ENCODE assay signal across 8 cellular contexts in genomic region chr12:112937741-112938719, GRCh38. TPM values are rescaled to one million over a fixed set of nuclear protein-coding genes. Genes with fewer than 3 reads are reported as not detected.
DNase-seq lines count a peak whose midpoint lies in the region; ATAC-seq and TF ChIP-seq lines count a peak whose summit lies in the region.

TSS of gene OAS3 (plus strand) at chr12:112938474. CDS start at chr12:112938531, 57 bp downstream.

- no peak for TF ChIP-seq CTCF in RWPE1 (conservative IDR thresholded peaks at IDR 0.05; ENCODE audit: low read depth)
- TF ChIP-seq CTCF in gastroesophageal sphincter (IDR thresholded peaks at IDR 0.05) = peak in 1 of 4 experiments; percentile 28
- no peak for TF ChIP-seq CTCF in subcutaneous adipose tissue (IDR thresholded peaks at IDR 0.05; ENCODE audit: low read depth)

- peaks cover 0 to 8% of the 10 kb centered on the region in 2 donors for H3K36me3 ChIP-seq in gastroesophageal sphincter

- H3K4me3 ChIP-seq in GM08714 (ENCODE audit: low read length) (peak within 1 kb of the TSS; percentile 90), gastroesophageal sphincter (peak within 1 kb of the TSS; percentile 58 to 69)

- peaks cover 3 to 19% (median 9%) of the 10 kb centered on the region in 3 donors for H3K4me1 ChIP-seq in gastroesophageal sphincter

- ATAC-seq in HG03342 (IDR thresholded peaks at IDR 0.05; ENCODE audit: unreplicated experiment) = peak; percentile 57
- peak; percentile 93 for ATAC-seq in gastroesophageal sphincter

- POLR2A ChIA-PET in RWPE1 (lab: Yijun Ruan, JAX; ENCODE audit: low non-redundant PET) = interaction anchor here (1.3 kb wide), 1 partner anchor 38 kb away, joined by 4 read pairs; no protein-coding TSS in a partner anchor

- DNase-seq in RWPE1 (ENCODE audit: low spot score) = peak; percentile 66
- DNase-seq in activated naive CD4-positive, alpha-beta T cell (lab: John Stamatoyannopoulos, UW) = peak in 3 of 4 experiments; percentile 4 to 52 (median 30)
- DNase-seq in non-pigmented ciliary epithelial cell (ENCODE audit: low read depth) = peak; percentile 23
- DNase-seq in NCI-H187 treated with DMSO at 0.1 percent for 48 hours (lab: John Stamatoyannopoulos, UW) = no peak

- TF ChIP-seq EP300 in gastroesophageal sphincter (IDR thresholded peaks at IDR 0.05) = no peak

- no peaks in the 10 kb centered on the region for H3K27me3 ChIP-seq in gastroesophageal sphincter

- H3K27ac ChIP-seq in RWPE1 (peak within 1 kb of the TSS; percentile 93), gastroesophageal sphincter (peak within 1 kb of the TSS; percentile 1 to 82 (median 73))

- TF ChIP-seq POLR2A in gastroesophageal sphincter (IDR thresholded peaks at IDR 0.05) = no peak

- CTCF ChIA-PET in RWPE1 (lab: Yijun Ruan, JAX) = interaction anchor here (0.9 kb wide), 1 partner anchor 38 kb away, joined by 3 read pairs; no protein-coding TSS in a partner anchor

- WGBS in gastroesophageal sphincter (ENCODE audit: low coverage in 1 of 2), 2 donors = 10 to 21% methylated on average over 13 to 15 of the region's 50 CpGs

- no peaks in the 10 kb centered on the region for H3K9me3 ChIP-seq in gastroesophageal sphincter

RNA-seq across cellular contexts. Expression of gene OAS3, which starts in this region (rescaled TPM):
- total RNA-seq in gastroesophageal sphincter (10 to 100 TPM in 1 of 4 donors, 1 to 10 TPM in 3; 3.5 to 10.2 (median 7.2) TPM), subcutaneous adipose tissue (10 to 100 TPM in 3 of 4 donors, 1 to 10 TPM in 1; 7.3 to 24.9 (median 14.3) TPM)
